In the genomic region with DNA sequence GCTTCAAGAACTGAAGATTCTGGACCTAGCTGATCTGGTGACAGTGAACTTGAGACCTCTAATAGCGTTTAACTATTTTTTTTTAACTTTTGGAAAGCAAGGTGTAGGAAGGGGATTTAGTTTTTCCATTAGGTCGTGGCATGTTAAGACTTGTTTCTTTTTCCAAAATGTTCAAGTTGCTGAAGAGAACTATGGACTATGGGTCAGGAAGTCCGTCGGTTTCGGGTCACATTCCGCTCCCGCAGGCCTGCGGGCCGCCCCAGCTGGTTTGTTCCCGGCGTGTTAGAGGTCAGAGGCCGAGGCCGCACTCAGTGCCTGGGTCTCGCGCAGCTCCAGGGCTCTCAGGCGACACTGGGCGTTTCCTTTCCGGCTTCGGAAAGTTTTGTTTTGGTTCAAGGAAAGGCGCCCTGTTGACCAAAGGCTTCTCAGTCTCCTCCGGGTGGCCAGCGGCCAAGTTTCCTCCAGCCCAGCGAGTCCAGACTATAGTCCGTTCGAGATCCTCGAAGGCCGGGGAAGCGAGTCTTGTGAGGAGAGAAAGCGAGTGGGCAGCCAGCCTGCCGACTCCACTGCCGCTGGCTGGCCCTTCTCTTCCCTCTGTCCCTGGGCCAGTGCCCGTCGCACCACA, we compare ENCODE assay signal across 9 cellular contexts. TPM values are rescaled to one million over a fixed set of nuclear protein-coding genes. Genes with fewer than 3 reads are reported as not detected.
DNase-seq lines count a peak whose midpoint lies in the region; ATAC-seq, FAIRE-seq and TF ChIP-seq lines count a peak whose summit lies in the region.
"Had no signal": no experiment of that assay in that cellular context is flagged by ENCODE, and none has a peak within 500 bp of the region (broad histone marks: within the 10 kb centered on the region; RNA-seq: fewer than 3 reads in every experiment).

No MANE protein-coding gene starts in this region.

- in situ Hi-C loops in mammary epithelial cell (cut with MboI; ENCODE audit: low sequenced_read_pairs in 2 of 2) (no loop called here), HepG2 (cut with HindIII; ENCODE audit: extremely low pct_ligation_motif_present, low pct_unique_long_range_greater_than_20kb) (no loop called here)

- H3K27ac ChIP-seq in mammary epithelial cell (ENCODE audit: insufficient read depth, low read depth, low read length) (peak overlapping the region; percentile 98), HepG2 (ENCODE audit: extremely low read length, insufficient read depth, low read length) (peak overlapping the region; percentile 89), subcutaneous abdominal adipose tissue (ENCODE audit: low read depth, low read length) (peak overlapping the region; percentile 99)

- H3K4me1 ChIP-seq in mammary epithelial cell (ENCODE audit: insufficient read depth, low read length) = peaks cover 27% of the 10 kb centered on the region
- peaks cover 58% of the 10 kb centered on the region for H3K4me1 ChIP-seq in HepG2 (ENCODE audit: insufficient read depth, low read length)
- peaks cover 3 to 35% (median 30%) of the 10 kb centered on the region in 5 donors for H3K4me1 ChIP-seq in subcutaneous abdominal adipose tissue (ENCODE audit: control insufficient read depth in 5 of 5, insufficient read depth in 5 of 5, low read length in 5 of 5)

- H3K79me2 ChIP-seq in mammary epithelial cell (ENCODE audit: insufficient read depth, low read length) (peaks cover 45% of the 10 kb centered on the region), HepG2 (ENCODE audit: insufficient read depth, low read length) (peaks cover 40% of the 10 kb centered on the region)

- no peak for TF ChIP-seq RAD21 in HepG2 (CRISPR knock-in tag; IDR thresholded peaks at IDR 0.05)

- TSS peak; percentile 91 for BruUV-seq in mammary epithelial cell (replicated peaks; lab: Mats Ljungman, UMichigan)
- TSS peak; percentile 94 for BruUV-seq in HepG2 (replicated peaks; lab: Mats Ljungman, UMichigan)

- peak overlapping the region; percentile 92 for H3K9ac ChIP-seq in mammary epithelial cell (ENCODE audit: insufficient read depth, low read length)
- peak overlapping the region; percentile 79 for H3K9ac ChIP-seq in HepG2 (ENCODE audit: insufficient read depth, low read depth, low read length)
- H3K9ac ChIP-seq in subcutaneous abdominal adipose tissue (ENCODE audit: low read length in 5 of 5) = peak overlapping the region; percentile 56 to 94 (median 90)

- H2AFZ ChIP-seq in mammary epithelial cell (ENCODE audit: low read depth, low read length) (peak overlapping the region; percentile 87), HepG2 (ENCODE audit: low read length) (no peak overlapping the region)

- H3K4me2 ChIP-seq in mammary epithelial cell (ENCODE audit: insufficient read depth, low read depth, low read length) = peak overlapping the region; percentile 99
- H3K4me2 ChIP-seq in HepG2 (ENCODE audit: low read depth, low read length) = peak overlapping the region; percentile 90

- DNase-seq in GM06990 (ENCODE audit: extremely low read depth, insufficient read length) (no peak), mammary epithelial cell (no peak), HepG2 (ENCODE audit: low spot score) (peak; percentile 64), NCI-H1092 treated with DMSO at 0.1 percent for 48 hours (lab: John Stamatoyannopoulos, UW) (no peak)
- no peak for DNase-seq in Jurkat, Clone E6-1 (ENCODE audit: low read depth, low spot score)
- no peak for DNase-seq in activated CD4-positive, alpha-beta T cell treated with anti-CD3 and anti-CD28 coated beads for 4 hours

- no peak for TF ChIP-seq POLR2A in HepG2 (IDR thresholded peaks at IDR 0.05; ENCODE audit: insufficient read depth in 1 of 2, low read depth in 2 of 2, low read length in 2 of 2)

- intact Hi-C loops in mammary epithelial cell (cut with micrococcal nuclease) (loop anchor here (1.0 to 10.0 kb wide), 7 partner anchors 35 to 544 kb away; partner anchors contain the start of gene BTF3), HepG2 (cut with micrococcal nuclease; ENCODE audit: unreplicated experiment) (loop anchor here (5.0 kb wide), 1 partner anchor 67 kb away; no protein-coding TSS in a partner anchor)

- dilution Hi-C loops in mammary epithelial cell (cut with HindIII; ENCODE audit: low sequenced_read_pairs) = no loop called here

- no peaks in the 10 kb centered on the region for H3K36me3 ChIP-seq in GM06990 (ENCODE audit: control insufficient read depth, insufficient read depth, low read length)
- H3K36me3 ChIP-seq in mammary epithelial cell (ENCODE audit: insufficient read depth, low read length) = no peaks in the 10 kb centered on the region
- H3K36me3 ChIP-seq in HepG2 (replicated peaks in 1 of 2; ENCODE audit: control insufficient read depth in 1 of 2, insufficient read depth in 2 of 2, low read length in 2 of 2) = 0 out of 5 replicates have a peak, but pooled peaks cover 0 to 5% of the 10 kb centered on the region in 2 experiments
- no peaks in the 10 kb centered on the region for H3K36me3 ChIP-seq in subcutaneous abdominal adipose tissue (ENCODE audit: control insufficient read depth in 5 of 5, insufficient read depth in 5 of 5, low read length in 5 of 5)

- POLR2A ChIA-PET in HepG2 (lab: Yijun Ruan, JAX) = interaction anchor here (0.9 to 1.4 kb wide), 4 partner anchors 10 to 107 kb away, joined by 3 to 4 read pairs (median 3); no protein-coding TSS in a partner anchor

- peak in 1 of 2 experiments; percentile 41; a peak in 2 of 4 replicates for TF ChIP-seq EP300 in HepG2 (IDR thresholded peaks at IDR 0.05; ENCODE audit: low read depth in 2 of 2, low read length in 2 of 2)
- TF ChIP-seq EP300 in HepG2 (CRISPR knock-in tag; IDR thresholded peaks at IDR 0.05; ENCODE audit: borderline replicate concordance) = no peak

- ATAC-seq in GM21723 (IDR thresholded peaks at IDR 0.05; ENCODE audit: unreplicated experiment) = peak; percentile 49
- ATAC-seq in HepG2 = peak; percentile 84

- CTCF ChIA-PET in mammary epithelial cell (lab: Charles Lee; ENCODE audit: low non-redundant PET) (interaction anchor here (0.7 kb wide), 1 partner anchor 507 kb away, joined by 46 read pairs; no protein-coding TSS in a partner anchor), HepG2 (lab: Yijun Ruan, JAX; ENCODE audit: low intra/inter-chr PET ratio, low total read pairs) (no interaction called here)

- no peaks in the 10 kb centered on the region for H4K20me1 ChIP-seq in mammary epithelial cell (ENCODE audit: insufficient read depth, low read length)
- no peaks in the 10 kb centered on the region; the same call in 1 of the 2 replicates for H4K20me1 ChIP-seq in HepG2 (ENCODE audit: insufficient read depth, low read length)

- H3K4me3 ChIP-seq in GM06990 (replicated peaks; ENCODE audit: low read depth, low read length) (peak overlapping the region; percentile 73), mammary epithelial cell (replicated peaks in 1 of 3; ENCODE audit: insufficient read depth in 1 of 3, low read depth in 2 of 3, low read length in 3 of 3) (peak overlapping the region; percentile 48 to 82 (median 77)), HepG2 (replicated peaks in 1 of 3; ENCODE audit: insufficient read depth in 1 of 3, low read depth in 2 of 3, low read length in 3 of 3) (peak overlapping the region; percentile 65 to 93 (median 86)), subcutaneous abdominal adipose tissue (ENCODE audit: low read depth in 1 of 5, low read length in 5 of 5) (peak overlapping the region; percentile 65 to 92 (median 85))
- peak overlapping the region; percentile 57 for H3K4me3 ChIP-seq in Jurkat, Clone E6-1 (ENCODE audit: low read length)

- FAIRE-seq in HepG2 (lab: Jason Lieb, UNC) = peak; percentile 43
- FAIRE-seq: TTC549 had no signal

- H3K27me3 ChIP-seq in GM06990 (replicated peaks; ENCODE audit: control insufficient read depth, insufficient read depth, low read length) = no peaks in the 10 kb centered on the region
- H3K27me3 ChIP-seq in mammary epithelial cell (ENCODE audit: insufficient read depth, low read length) = no peaks in the 10 kb centered on the region
- no peaks in the 10 kb centered on the region; a peak in 1 of 5 replicates for H3K27me3 ChIP-seq in HepG2 (ENCODE audit: control insufficient read depth in 1 of 2, insufficient read depth in 2 of 2, low read length in 2 of 2)
- no peaks in the 10 kb centered on the region for H3K27me3 ChIP-seq in subcutaneous abdominal adipose tissue (ENCODE audit: control insufficient read depth in 5 of 5, insufficient read depth in 4 of 5, low read length in 5 of 5)

- WGBS in mammary epithelial cell (ENCODE audit: low coverage, missing lambda C conversion rate) = 3% methylated on average over 24 of the region's 33 CpGs
- WGBS in HepG2 (ENCODE audit: low lambda C conversion rate) = 2% methylated on average over 14 of the region's 33 CpGs

- no peaks in the 10 kb centered on the region for H3K9me3 ChIP-seq in mammary epithelial cell (replicated peaks; ENCODE audit: insufficient read depth, low read length)
- H3K9me3 ChIP-seq in HepG2 (ENCODE audit: low read length) = no peaks in the 10 kb centered on the region
- H3K9me3 ChIP-seq in subcutaneous abdominal adipose tissue (ENCODE audit: control insufficient read depth in 5 of 5, low read length in 5 of 5) = no peaks in the 10 kb centered on the region

- TF ChIP-seq CTCF in GM06990 (IDR thresholded peaks at IDR 0.05; ENCODE audit: insufficient read depth, low read length, poor library complexity, severe bottlenecking) (no peak), mammary epithelial cell (conservative IDR thresholded peaks at IDR 0.05 in 1 of 2, IDR thresholded peaks at IDR 0.05 in 1 of 2; ENCODE audit: extremely low read depth in 1 of 2, insufficient read depth in 1 of 2, low read depth in 1 of 2, low read length in 2 of 2) (no peak), HepG2 (CRISPR knock-in tag; IDR thresholded peaks at IDR 0.05) (no peak)

RNA-seq across cellular contexts. Expression of gene FCHO2, which starts 0.6 kb away (rescaled TPM):
- 3.0 TPM for polyA plus RNA-seq in Jurkat, Clone E6-1 (2012; ENCODE audit: insufficient read depth, insufficient read length)
- total RNA-seq in mammary epithelial cell (10 to 100 TPM; 15.5 to 25.5 TPM), HepG2 (2016; rRNA removed; fragmentation: Illumina TruSeq; extraction: Trizol) (11.6 and 12.7 TPM in 2 replicates)
- polyA plus RNA-seq in mammary epithelial cell (9.3 TPM), HepG2 (2011; rRNA removed) (17.3 and 20.0 TPM in 2 replicates)
- 11.8 TPM for polyA minus RNA-seq in mammary epithelial cell
- total RNA-seq in HepG2 (2016; cell fraction: cytosol; rRNA removed; fragmentation: Illumina TruSeq; extraction: Trizol; ENCODE audit: low read depth) = 38.2 and 40.3 TPM in 2 replicates
- 13.6 and 14.0 TPM in 2 replicates for total RNA-seq in HepG2 (2016; cell fraction: insoluble cytoplasmic fraction; rRNA removed; fragmentation: Illumina TruSeq; extraction: Trizol)
- 12.5 and 14.6 TPM in 2 replicates for total RNA-seq in HepG2 (2016; cell fraction: membrane; rRNA removed; fragmentation: Illumina TruSeq; extraction: Trizol)
- 17.1 and 19.1 TPM in 2 replicates for total RNA-seq in HepG2 (2016; cell fraction: nucleus; rRNA removed; fragmentation: Illumina TruSeq; extraction: Trizol)
- 5.5 and 6.6 TPM in 2 replicates for polyA plus RNA-seq in HepG2 (2011; cell fraction: cytosol; rRNA removed)
- 23.4 and 31.0 TPM in 2 replicates for polyA plus RNA-seq in HepG2 (2011; cell fraction: nucleus; rRNA removed)
- polyA plus RNA-seq in HepG2 (2012) = 10.4 and 12.3 TPM in 2 replicates
- polyA plus RNA-seq in HepG2 (2016; cell fraction: cytosol; fragmentation: Illumina TruSeq; extraction: Trizol; ENCODE audit: low read depth) = 0.17 and 0.26 TPM in 2 replicates
- 9.0 and 9.1 TPM in 2 replicates for polyA plus RNA-seq in HepG2 (2016; cell fraction: insoluble cytoplasmic fraction; fragmentation: Illumina TruSeq; extraction: Trizol; ENCODE audit: low read depth)
- 1.0 and 1.1 TPM in 2 replicates for polyA plus RNA-seq in HepG2 (2016; cell fraction: membrane; fragmentation: Illumina TruSeq; extraction: Trizol; ENCODE audit: low read depth)
- polyA plus RNA-seq in HepG2 (2016; cell fraction: nucleus; fragmentation: Illumina TruSeq; extraction: Trizol; ENCODE audit: insufficient read depth, low read depth) = 19.6 and 20.8 TPM in 2 replicates
- 34.1 and 39.4 TPM in 2 replicates for polyA minus RNA-seq in HepG2 (2011; rRNA and poly(A)+ RNA removed; ENCODE audit: low replicate concordance)
- 18.6 and 20.4 TPM in 2 replicates for polyA minus RNA-seq in HepG2 (2011; cell fraction: cytosol; rRNA and poly(A)+ RNA removed)
- polyA minus RNA-seq in HepG2 (2011; cell fraction: nucleus; rRNA and poly(A)+ RNA removed) = 29.0 and 35.4 TPM in 2 replicates
